Comparison of ENCODE assay signal across 8 cellular contexts in the genomic region with DNA sequence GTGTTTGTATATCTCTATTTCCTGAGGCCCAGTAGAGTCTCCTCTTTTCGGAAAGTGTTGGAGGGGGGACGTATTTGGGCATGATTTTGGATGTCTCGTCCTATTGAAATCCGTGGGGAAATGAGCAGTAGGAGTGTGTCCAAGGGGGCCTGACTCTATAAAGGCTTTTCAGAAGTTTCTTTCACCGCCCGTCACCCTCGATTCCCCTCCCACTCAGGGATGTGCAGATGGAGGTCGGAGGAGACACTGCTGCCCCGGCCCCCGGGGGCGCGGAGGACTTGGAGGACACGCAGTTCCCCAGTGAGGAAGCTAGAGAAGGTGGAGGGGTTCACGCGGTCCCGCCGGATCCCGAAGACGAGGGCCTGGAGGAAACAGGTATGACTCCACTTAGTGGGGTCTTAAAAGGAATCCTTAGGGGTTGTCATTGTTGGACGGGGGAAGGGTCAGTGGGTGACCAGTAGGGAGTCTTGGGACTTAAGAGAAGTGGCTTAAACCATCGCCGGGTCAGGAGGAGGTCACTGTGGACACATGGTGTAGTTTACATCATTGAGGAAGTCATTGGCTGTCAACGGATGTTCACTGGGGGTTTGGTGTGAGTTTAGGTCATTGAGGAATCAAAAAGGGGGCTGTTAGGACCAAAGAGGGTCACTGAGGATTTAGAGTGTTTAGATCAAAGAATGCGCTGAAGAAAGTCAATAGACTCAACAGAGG. TPM values are rescaled to one million over a fixed set of nuclear protein-coding genes. Genes with fewer than 3 reads are reported as not detected.
DNase-seq lines count a peak whose midpoint lies in the region; ATAC-seq and TF ChIP-seq lines count a peak whose summit lies in the region.

No MANE protein-coding gene starts in this region.

- H3K4me1 ChIP-seq in ACC112 (ENCODE audit: control insufficient read depth, insufficient read depth, low read length, unreplicated experiment) (peaks cover 8% of the 10 kb centered on the region), OCI-LY7 (ENCODE audit: insufficient read depth, low read length, poor library complexity, severe bottlenecking) (peaks cover 11% of the 10 kb centered on the region)

- H3K9me2 ChIP-seq in OCI-LY7 (ENCODE audit: insufficient read depth, low read length): peaks cover 5% of the 10 kb centered on the region; the same call in 1 of the 2 replicates

- H3K36me3 ChIP-seq in ACC112 (ENCODE audit: insufficient read depth, low read length) (no peaks in the 10 kb centered on the region; the same call in 1 of the 2 replicates), OCI-LY7 (ENCODE audit: insufficient read depth, low read length) (peaks cover 37% of the 10 kb centered on the region), kidney epithelial cell (ENCODE audit: control insufficient read depth, insufficient read depth, low read length) (no peaks in the 10 kb centered on the region)

- POLR2A ChIA-PET in OCI-LY7 (lab: Charles Lee): interaction anchor here (0.7 kb wide), 1 partner anchor 393 kb away, joined by 3 read pairs; no protein-coding TSS in a partner anchor

- 0 out of 2 replicates have a peak, but pooled peaks cover 15% of the 10 kb centered on the region for H4K20me1 ChIP-seq in OCI-LY7 (ENCODE audit: insufficient read depth, low read length)

- DNase-seq in OCI-LY7 (ENCODE audit: low spot score): peak; percentile 49
- DNase-seq in astrocyte of the cerebellum (ENCODE audit: low read depth): no peak
- DNase-seq in kidney epithelial cell (ENCODE audit: low read depth): no peak
- peak; percentile 58 for DNase-seq in stimulated activated CD8-positive, alpha-beta memory T cell treated with anti-CD3 and anti-CD28 coated beads, Interleukin-4, amount 100 ng/mL, for 48 hours
- DNase-seq in 8988T: no peak
- no peak for DNase-seq in NCI-H774 (lab: John Stamatoyannopoulos, UW)

- peak overlapping the region; percentile 93 for H3K4me2 ChIP-seq in OCI-LY7 (ENCODE audit: low read length)

- in situ Hi-C loops in astrocyte of the cerebellum (cut with HindIII; ENCODE audit: low sequenced_read_pairs): no loop called here

- H3K79me2 ChIP-seq in ACC112 (ENCODE audit: control insufficient read depth, insufficient read depth, low read length, unreplicated experiment): peaks cover 23% of the 10 kb centered on the region
- H3K79me2 ChIP-seq in OCI-LY7 (ENCODE audit: insufficient read depth, low read depth, low read length): peaks cover 25% of the 10 kb centered on the region

- peak overlapping the region; percentile 83 for H3K27ac ChIP-seq in ACC112 (ENCODE audit: low read depth, low read length)
- peak overlapping the region; percentile 93 for H3K27ac ChIP-seq in OCI-LY7 (ENCODE audit: low read depth, low read length, poor library complexity, severe bottlenecking)

- H2AFZ ChIP-seq in ACC112 (ENCODE audit: low read length, unreplicated experiment): peak overlapping the region; percentile 66
- H2AFZ ChIP-seq in OCI-LY7 (ENCODE audit: low read length): peak overlapping the region; percentile 77

- ATAC-seq in GM18909 (IDR thresholded peaks at IDR 0.05; ENCODE audit: poor library complexity, unreplicated experiment): peak; percentile 0

- no peaks in the 10 kb centered on the region for H3K27me3 ChIP-seq in ACC112 (ENCODE audit: insufficient read depth, low read length)
- H3K27me3 ChIP-seq in kidney epithelial cell (ENCODE audit: control insufficient read depth, insufficient read depth, low read length): no peaks in the 10 kb centered on the region

- intact Hi-C loops in OCI-LY7 (cut with micrococcal nuclease; ENCODE audit: unreplicated experiment): loop anchor here (5.0 to 10.0 kb wide), 2 partner anchors 533 to 1759 kb away; a partner anchor contains a TSS

- CTCF ChIA-PET in OCI-LY7 (lab: Charles Lee; ENCODE audit: unreplicated experiment): no interaction called here

- no peaks in the 10 kb centered on the region for H3K9me3 ChIP-seq in OCI-LY7 (ENCODE audit: low read length)

- TF ChIP-seq CTCF in OCI-LY7 (conservative IDR thresholded peaks at IDR 0.05; ENCODE audit: low read length) (no peak), astrocyte of the cerebellum (IDR thresholded peaks at IDR 0.05; ENCODE audit: low read depth, low read length, missing control alignments) (no peak), kidney epithelial cell (IDR thresholded peaks at IDR 0.05; ENCODE audit: insufficient read depth, low read length, poor library complexity, severe bottlenecking) (no peak)

- H3K4me3 ChIP-seq in ACC112 (ENCODE audit: low read depth, low read length): peak overlapping the region; percentile 97
- peak overlapping the region; percentile 99 for H3K4me3 ChIP-seq in OCI-LY7 (ENCODE audit: low read depth, low read length, poor library complexity, severe bottlenecking)
- H3K4me3 ChIP-seq in astrocyte of the cerebellum (ENCODE audit: low read depth, low read length): peak overlapping the region; percentile 94
- peak overlapping the region; percentile 77 for H3K4me3 ChIP-seq in kidney epithelial cell (ENCODE audit: low read depth, low read length)

- TSS peak; percentile 94 for BruUV-seq in OCI-LY7 (replicated peaks; lab: Mats Ljungman, UMichigan)

RNA-seq across cellular contexts. Expression of a gene that starts 0.4 kb away (rescaled TPM):
- total RNA-seq in OCI-LY7 (2014; rRNA removed; shearing (Covaris generic)): 14.0 and 20.4 TPM in 2 replicates
- 72.7 and 76.2 TPM in 2 replicates for total RNA-seq in OCI-LY7 (2022)
- 30.0 and 57.1 TPM in 2 replicates for total RNA-seq in kidney epithelial cell

RNA-seq across cellular contexts. Expression of a gene that starts 7.8 kb away (rescaled TPM):
- 1.9 and 6.1 TPM in 2 replicates for total RNA-seq in OCI-LY7 (2014; rRNA removed; shearing (Covaris generic))
- total RNA-seq in OCI-LY7 (2022): 9.3 and 9.9 TPM in 2 replicates
- 3.4 and 7.5 TPM in 2 replicates for total RNA-seq in kidney epithelial cell

Comparison
In these comparisons a context has a peak if more than half of its experiments do, and no peak if none do; other contexts are left out.
1. DNase-seq: peak in OCI-LY7 (single experiment) and stimulated activated CD8-positive, alpha-beta memory T cell treated with anti-CD3 and anti-CD28 coated beads, Interleukin-4, amount 100 ng/mL, for 48 hours (single experiment); none in astrocyte of the cerebellum (single experiment), kidney epithelial cell (single experiment), 8988T (single experiment) and NCI-H774 (single experiment).
2. Peak in every context shown above with its lines, with median percentiles within 50 percentile points of each other: H3K4me3 ChIP-seq.